Comparison of ENCODE assay signal across 9 cellular contexts in genomic region chr18:21851327-21851961, GRCh38.
A peak's percentile ranks its signal among the peaks of the same experiment; 100 is the strongest.
DNase-seq lines count a peak whose midpoint lies in the region; ATAC-seq, FAIRE-seq and TF ChIP-seq lines count a peak whose summit lies in the region.
"Had no signal": no experiment of that assay in that cellular context is flagged by ENCODE, and none has a peak within 500 bp of the region (broad histone marks: within the 10 kb centered on the region; RNA-seq: fewer than 3 reads in every experiment).

No MANE protein-coding gene starts in this region.

- in situ Hi-C loops in K562 (cut with MboI), result no loop called here

- H3K79me2 ChIP-seq in HCT116 (ENCODE audit: insufficient read depth, low read length), result no peaks in the 10 kb centered on the region
- H3K79me2 ChIP-seq in K562 (ENCODE audit: control insufficient read depth, insufficient read depth, low read length), result no peaks in the 10 kb centered on the region

- no peaks in the 10 kb centered on the region for H4K20me1 ChIP-seq in HCT116 (ENCODE audit: insufficient read depth)
- H4K20me1 ChIP-seq in K562 (replicated peaks; ENCODE audit: control insufficient read depth, insufficient read depth, low read length), result no peaks in the 10 kb centered on the region

- BruUV-seq in HCT116 (replicated peaks; lab: Mats Ljungman, UMichigan), result no TSS peak
- no TSS peak for BruUV-seq in K562 (replicated peaks; lab: Mats Ljungman, UMichigan)

- H3K4me1 ChIP-seq in HCT116 (ENCODE audit: control insufficient read depth in 1 of 2, insufficient read depth in 2 of 2, low read length in 2 of 2), result no peaks in the 10 kb centered on the region
- no peaks in the 10 kb centered on the region for H3K4me1 ChIP-seq in K562 (replicated peaks in 1 of 2; ENCODE audit: control insufficient read depth in 2 of 2, insufficient read depth in 2 of 2, low read length in 2 of 2)
- peaks cover 0 to 4% (median 2%) of the 10 kb centered on the region in 4 donors for H3K4me1 ChIP-seq in liver (ENCODE audit: control insufficient read depth in 4 of 4, insufficient read depth in 4 of 4, low read length in 3 of 4)
- no peaks in the 10 kb centered on the region for H3K4me1 ChIP-seq in suprapubic skin

- TF ChIP-seq CTCF in BJ (IDR thresholded peaks at IDR 0.05; ENCODE audit: insufficient read depth, low read depth, low read length) (peak; percentile 32; the same call in 1 of the 2 replicates), HCT116 (IDR thresholded peaks at IDR 0.05 in 2 of 3, conservative IDR thresholded peaks at IDR 0.05 in 1 of 3; ENCODE audit: borderline replicate concordance in 1 of 3, insufficient read depth in 1 of 3, low read depth in 2 of 3, low read length in 2 of 3) (peak; percentile 19 to 28 (median 24); a peak in 2 of 6 replicates), K562 (IDR thresholded peaks at IDR 0.05 in 2 of 3, conservative IDR thresholded peaks at IDR 0.05 in 1 of 3; ENCODE audit: insufficient read depth in 2 of 3, low read depth in 1 of 3, low read length in 3 of 3) (peak; percentile 14 to 50 (median 17); a peak in 3 of 6 replicates), liver (IDR thresholded peaks at IDR 0.05; ENCODE audit: low read depth, low read length, missing input control) (peak; percentile 22), suprapubic skin (IDR thresholded peaks at IDR 0.05) (no peak)

- DNase-seq in BJ (ENCODE audit: low read depth), result no peak
- DNase-seq in HCT116 (ENCODE audit: low read depth, low spot score), result no peak
- peak in 1 of 4 experiments; percentile 19 for DNase-seq in K562 (ENCODE audit: extremely low read depth in 1 of 4, low spot score in 3 of 4)
- DNase-seq in NCI-H1930 (lab: John Stamatoyannopoulos, UW), result no peak
- no peak for DNase-seq in DMS79 treated with DMSO at 0.1 percent for 48 hours (lab: John Stamatoyannopoulos, UW)
- no peak for DNase-seq in suprapubic skin (ENCODE audit: low spot score in 2 of 2)
- DNase-seq: activated CD4-positive, alpha-beta T cell treated with anti-CD3 and anti-CD28 coated beads, Interleukin-2, amount 50 U/mL, for 1 hour had no signal

- POLR2A ChIA-PET in BJ (lab: Charles Lee) (no interaction called here), HCT116 (lab: Charles Lee) (no interaction called here), K562 (lab: Yijun Ruan, JAX) (no interaction called here)

- H3K4me2 ChIP-seq in HCT116 (ENCODE audit: low read length), result no peak overlapping the region
- no peak overlapping the region for H3K4me2 ChIP-seq in K562 (ENCODE audit: insufficient read depth, low read length)

- H3K4me3 ChIP-seq in BJ (ENCODE audit: low read depth, low read length), result no peak overlapping the region
- H3K4me3 ChIP-seq in HCT116 (replicated peaks in 1 of 2; ENCODE audit: low read depth in 1 of 2, low read length in 2 of 2), result no peak overlapping the region
- no peak overlapping the region for H3K4me3 ChIP-seq in K562
- H3K4me3 ChIP-seq in liver (ENCODE audit: low read depth in 1 of 3, low read length in 3 of 3), result no peak overlapping the region
- no peak overlapping the region for H3K4me3 ChIP-seq in suprapubic skin

- intact Hi-C loops in HCT116 (cut with micrococcal nuclease), result loop anchor here (5.0 kb wide), 2 partner anchors 364 to 659 kb away; no protein-coding TSS in a partner anchor
- intact Hi-C loops in K562 (cut with micrococcal nuclease), result loop anchor here (5.0 to 10.0 kb wide), 3 partner anchors 57 to 369 kb away; partner anchors contain the start of gene SNRPD1

- TF ChIP-seq EP300 in K562 (IDR thresholded peaks at IDR 0.05; ENCODE audit: low read length), result no peak
- no peak for TF ChIP-seq EP300 in suprapubic skin (IDR thresholded peaks at IDR 0.05)

- TF ChIP-seq POLR2A in HCT116 (IDR thresholded peaks at IDR 0.05; ENCODE audit: borderline replicate concordance, extremely low read depth, insufficient read depth, insufficient read length) (no peak), K562 (conservative IDR thresholded peaks at IDR 0.05) (no peak), suprapubic skin (IDR thresholded peaks at IDR 0.05) (no peak)

- no peak for FAIRE-seq in K562 (lab: Jason Lieb, UNC)

- TF ChIP-seq RAD21 in HCT116 (IDR thresholded peaks at IDR 0.05; ENCODE audit: low read depth), result peak; percentile 47
- TF ChIP-seq RAD21 in K562 (CRISPR knock-in tag; conservative IDR thresholded peaks at IDR 0.05 in 1 of 2, IDR thresholded peaks at IDR 0.05 in 1 of 2), result peak; percentile 15 to 56; a peak in 3 of 4 replicates
- TF ChIP-seq RAD21 in liver (IDR thresholded peaks at IDR 0.05), result peak; percentile 72 to 75

- no peaks in the 10 kb centered on the region for H3K9me2 ChIP-seq in HCT116 (ENCODE audit: insufficient read depth)

- H2AFZ ChIP-seq in HCT116 (ENCODE audit: low read depth, low read length, poor library complexity, severe bottlenecking) (no peak overlapping the region), K562 (ENCODE audit: low read depth, low read length) (no peak overlapping the region)

- H3K36me3 ChIP-seq in BJ (ENCODE audit: control insufficient read depth, insufficient read depth, low read length) (peaks cover 2% of the 10 kb centered on the region; the same call in 1 of the 2 replicates), HCT116 (ENCODE audit: control insufficient read depth in 1 of 2, insufficient read depth in 2 of 2, low read length in 2 of 2) (no peaks in the 10 kb centered on the region), K562 (ENCODE audit: control insufficient read depth, insufficient read depth, low read length) (peaks cover 36% of the 10 kb centered on the region), liver (ENCODE audit: control insufficient read depth in 4 of 4, insufficient read depth in 3 of 4, low read depth in 1 of 4, low read length in 3 of 4) (peaks cover 0 to 8% (median 3%) of the 10 kb centered on the region in 4 donors), suprapubic skin (peaks cover 28% of the 10 kb centered on the region)

- RAD21 ChIA-PET in HCT116 (lab: Charles Lee; ENCODE audit: low non-redundant PET in 1 of 2, low total read pairs in 2 of 2, uncharacterized antibody in 2 of 2, unreplicated experiment in 2 of 2), result no interaction called here

- no peaks in the 10 kb centered on the region for H3K9me1 ChIP-seq in K562 (ENCODE audit: control insufficient read depth, insufficient read depth, low read length)

- no peak; the same call in 1 of the 2 replicates for ATAC-seq in HCT116
- peak; percentile 69; the same call in 1 of the 3 replicates for ATAC-seq in K562
- no peak for ATAC-seq in GM18873 (IDR thresholded peaks at IDR 0.05; ENCODE audit: low FRiP score, unreplicated experiment)

- no peak overlapping the region for H3K9ac ChIP-seq in HCT116 (ENCODE audit: low read length)
- no peak overlapping the region for H3K9ac ChIP-seq in K562 (ENCODE audit: insufficient read depth in 1 of 2, low read depth in 2 of 2, low read length in 2 of 2)
- H3K9ac ChIP-seq in liver (ENCODE audit: low read depth in 1 of 2, low read length in 2 of 2), result no peak overlapping the region

- 65% methylated on average over 5 of the region's 5 CpGs for WGBS in K562 (ENCODE audit: insufficient coverage, low coverage, missing lambda C conversion rate)
- 55% methylated on average over 5 of the region's 5 CpGs for WGBS in liver
- WGBS in suprapubic skin, result 71% methylated on average over 5 of the region's 5 CpGs

- no peak overlapping the region for H3K27ac ChIP-seq in HCT116 (ENCODE audit: low read depth, low read length)
- no peak overlapping the region for H3K27ac ChIP-seq in K562 (ENCODE audit: extremely low read depth, low read depth, low read length)
- H3K27ac ChIP-seq in liver (ENCODE audit: low read depth in 1 of 2, low read length in 2 of 2), result no peak overlapping the region
- H3K27ac ChIP-seq in suprapubic skin, result no peak overlapping the region

- CTCF ChIA-PET in BJ (lab: Yijun Ruan, JAX), result no interaction called here
- CTCF ChIA-PET in HCT116 (lab: Charles Lee), result interaction anchor here (1.0 to 1.5 kb wide), 2 partner anchors 31 to 219 kb away, joined by 3 to 4 read pairs; no protein-coding TSS in a partner anchor
- CTCF ChIA-PET in K562 (lab: Yijun Ruan, JAX; ENCODE audit: low intra/inter-chr PET ratio), result interaction anchor here (1.0 to 1.5 kb wide), 2 partner anchors 149 to 362 kb away, joined by 3 to 13 read pairs; no protein-coding TSS in a partner anchor

- no peaks in the 10 kb centered on the region for H3K27me3 ChIP-seq in BJ (ENCODE audit: control insufficient read depth, insufficient read depth, low read length)
- H3K27me3 ChIP-seq in HCT116 (ENCODE audit: insufficient read depth, low read length), result no peaks in the 10 kb centered on the region
- no peaks in the 10 kb centered on the region for H3K27me3 ChIP-seq in K562 (ENCODE audit: control insufficient read depth in 2 of 2, insufficient read depth in 2 of 2, low read length in 2 of 2)
- H3K27me3 ChIP-seq in liver (ENCODE audit: control insufficient read depth in 4 of 4, insufficient read depth in 4 of 4, low read length in 3 of 4), result no peaks in the 10 kb centered on the region
- no peaks in the 10 kb centered on the region for H3K27me3 ChIP-seq in suprapubic skin

- no peaks in the 10 kb centered on the region for H3K9me3 ChIP-seq in HCT116 (ENCODE audit: control insufficient read depth in 1 of 2, insufficient read depth in 1 of 2, low read depth in 1 of 2, low read length in 2 of 2)
- H3K9me3 ChIP-seq in K562 (replicated peaks; ENCODE audit: control insufficient read depth, insufficient read depth, low read depth, low read length), result no peaks in the 10 kb centered on the region
- no peaks in the 10 kb centered on the region for H3K9me3 ChIP-seq in liver (ENCODE audit: control insufficient read depth in 4 of 4, low read length in 3 of 4)
- H3K9me3 ChIP-seq in suprapubic skin, result no peaks in the 10 kb centered on the region

TF ChIP-seq in HCT116, 20 proteins besides CTCF, POLR2A, EP300 and RAD21:
- no peak for TF ChIP-seq CBX3 (IDR thresholded peaks at IDR 0.05; ENCODE audit: low read depth)
- no peak for TF ChIP-seq SRF (IDR thresholded peaks at IDR 0.05; ENCODE audit: low read depth)
- TF ChIP-seq CEBPB (IDR thresholded peaks at IDR 0.05; ENCODE audit: low read depth), result no peak
TF ChIP-seq in HCT116: peak in this region for 0.

TF ChIP-seq in K562, 482 proteins besides CTCF, POLR2A, EP300 and RAD21:
- no peak for TF ChIP-seq ZBTB7A (IDR thresholded peaks at IDR 0.05; ENCODE audit: borderline replicate concordance, control insufficient read depth, low read depth, low read length)
- TF ChIP-seq POLR3A (IDR thresholded peaks at IDR 0.05; ENCODE audit: borderline replicate concordance, extremely low read depth, insufficient read depth, insufficient read length), result no peak
- TF ChIP-seq NCOA4 (IDR thresholded peaks at IDR 0.05; ENCODE audit: partially characterized antibody), result no peak

TF ChIP-seq in liver, 16 proteins besides CTCF, POLR2A, EP300 and RAD21 (continues in another document):
- TF ChIP-seq TAF1 (conservative IDR thresholded peaks at IDR 0.05), result no peak
- TF ChIP-seq YY1 (IDR thresholded peaks at IDR 0.05), result no peak

Comparison
In these comparisons a context has a peak if more than half of its experiments do, and no peak if none do; other contexts are left out.
1. CTCF ChIP-seq: peak in BJ (single experiment), HCT116 (3 of 3), K562 (3 of 3) and liver (single experiment); none in suprapubic skin (0 of 2).